Comparison of ENCODE assay signal across 19 cellular contexts in genomic region chr1:114094303-114094663, GRCh38. TPM values are rescaled to one million over a fixed set of nuclear protein-coding genes. Genes with fewer than 3 reads are reported as not detected.
DNase-seq lines count a peak whose midpoint lies in the region; TF ChIP-seq lines count a peak whose summit lies in the region.
"Had no signal": no experiment of that assay in that cellular context is flagged by ENCODE, and none has a peak within 500 bp of the region (broad histone marks: within the 10 kb centered on the region; RNA-seq: fewer than 3 reads in every experiment).

No MANE protein-coding gene starts in this region.

- H3K4me3 ChIP-seq in choroid plexus epithelial cell (ENCODE audit: low read depth, low read length) = no peak overlapping the region
- H3K4me3 ChIP-seq in osteoblast (ENCODE audit: insufficient read depth, low read length) = no peak overlapping the region
- no peak overlapping the region for H3K4me3 ChIP-seq in CD8-positive, alpha-beta memory T cell (ENCODE audit: low read length)

- H3K9me3 ChIP-seq in osteoblast (ENCODE audit: low read depth, low read length) = no peaks in the 10 kb centered on the region
- no peaks in the 10 kb centered on the region for H3K9me3 ChIP-seq in CD8-positive, alpha-beta memory T cell (ENCODE audit: low read length)

- CTCF ChIA-PET in CD8-positive, alpha-beta memory T cell (lab: Charles Lee) = no interaction called here

- no peaks in the 10 kb centered on the region for H3K79me2 ChIP-seq in osteoblast (ENCODE audit: insufficient read depth, low read length)

- POLR2A ChIA-PET in CD8-positive, alpha-beta memory T cell (lab: Charles Lee) = no interaction called here

- H3K9me3 Mint-ChIP-seq in CD14-positive monocyte = no peaks in the 10 kb centered on the region
- no peaks in the 10 kb centered on the region for H3K9me3 Mint-ChIP-seq in CD8-positive, alpha-beta memory T cell
- H3K9me3 Mint-ChIP-seq: activated CD4-positive, alpha-beta memory T cell treated with anti-CD3 and anti-CD28 coated beads, Interleukin-2, amount 10 ng/mL, durations not matched to agents 7 days and 5 days; activated naive CD8-positive, alpha-beta T cell treated with anti-CD3 and anti-CD28 coated beads for 36 hours; central memory CD8-positive, alpha-beta T cell; stimulated activated naive CD8-positive, alpha-beta T cell treated with anti-CD3 and anti-CD28 coated beads, Interleukin-15, Interleukin-2, amounts not matched to agents 100 ng/mL and 50 ng/mL, for 24 hours had no signal

- peaks cover 7% of the 10 kb centered on the region for H3K4me1 ChIP-seq in osteoblast (ENCODE audit: insufficient read depth, low read length)
- H3K4me1 ChIP-seq in CD8-positive, alpha-beta memory T cell (ENCODE audit: insufficient read depth, low read length) = no peaks in the 10 kb centered on the region

- H3K4me3 Mint-ChIP-seq in CD14-positive monocyte = no peak overlapping the region
- H3K4me3 Mint-ChIP-seq in CD8-positive, alpha-beta memory T cell = no peak overlapping the region
- H3K4me3 Mint-ChIP-seq: activated CD4-positive, alpha-beta memory T cell treated with anti-CD3 and anti-CD28 coated beads, Interleukin-2, amount 10 ng/mL, durations not matched to agents 7 days and 5 days; activated naive CD8-positive, alpha-beta T cell treated with anti-CD3 and anti-CD28 coated beads for 36 hours; central memory CD8-positive, alpha-beta T cell; stimulated activated naive CD8-positive, alpha-beta T cell treated with anti-CD3 and anti-CD28 coated beads, Interleukin-15, Interleukin-2, amounts not matched to agents 100 ng/mL and 50 ng/mL, for 24 hours had no signal

- H3K27me3 ChIP-seq in osteoblast (ENCODE audit: insufficient read depth, low read length) = peaks cover 39% of the 10 kb centered on the region
- H3K27me3 ChIP-seq in CD8-positive, alpha-beta memory T cell (ENCODE audit: insufficient read depth, low read length, poor library complexity, severe bottlenecking) = no peaks in the 10 kb centered on the region

- H3K27ac ChIP-seq in osteoblast (ENCODE audit: low read depth, low read length) = no peak overlapping the region
- no peak overlapping the region for H3K27ac ChIP-seq in CD8-positive, alpha-beta memory T cell (ENCODE audit: low read depth, low read length)
- H3K27ac ChIP-seq: WERI-Rb-1 had no signal

- no peak overlapping the region for H2AFZ ChIP-seq in osteoblast (ENCODE audit: low read length)

- no peaks in the 10 kb centered on the region for H3K36me3 ChIP-seq in osteoblast (ENCODE audit: insufficient read depth, low read length)
- no peaks in the 10 kb centered on the region for H3K36me3 ChIP-seq in CD8-positive, alpha-beta memory T cell (ENCODE audit: insufficient read depth, low read length)
- H3K36me3 ChIP-seq: WERI-Rb-1 had no signal

- H3K27me3 Mint-ChIP-seq in CD14-positive monocyte (ENCODE audit: low read depth in 3 of 3) = peaks cover 4 to 9% (median 4%) of the 10 kb centered on the region in 3 donors
- peaks cover 6 to 17% of the 10 kb centered on the region in 2 donors for H3K27me3 Mint-ChIP-seq in CD8-positive, alpha-beta memory T cell
- H3K27me3 Mint-ChIP-seq: activated naive CD8-positive, alpha-beta T cell treated with anti-CD3 and anti-CD28 coated beads for 36 hours had no signal

- TF ChIP-seq CTCF in CD14-positive monocyte (IDR thresholded peaks at IDR 0.05) (no peak), choroid plexus epithelial cell (conservative IDR thresholded peaks at IDR 0.05; ENCODE audit: low read depth, low read length) (no peak), osteoblast (IDR thresholded peaks at IDR 0.05; ENCODE audit: extremely low read depth, low read depth, low read length) (no peak)

- H3K36me3 Mint-ChIP-seq in CD14-positive monocyte = no peaks in the 10 kb centered on the region
- H3K36me3 Mint-ChIP-seq in CD8-positive, alpha-beta memory T cell = no peaks in the 10 kb centered on the region
- H3K36me3 Mint-ChIP-seq: activated naive CD8-positive, alpha-beta T cell treated with anti-CD3 and anti-CD28 coated beads for 36 hours had no signal

- H3K4me2 ChIP-seq in osteoblast (ENCODE audit: insufficient read depth, low read length) = no peak overlapping the region

- H3K27ac Mint-ChIP-seq in CD14-positive monocyte = peak overlapping the region in 5 of 7 donors; percentile 33 to 67 (median 54)
- no peak overlapping the region for H3K27ac Mint-ChIP-seq in CD8-positive, alpha-beta memory T cell
- H3K27ac Mint-ChIP-seq: activated CD4-positive, alpha-beta memory T cell treated with anti-CD3 and anti-CD28 coated beads, Interleukin-2, amount 10 ng/mL, durations not matched to agents 7 days and 5 days; activated naive CD8-positive, alpha-beta T cell treated with anti-CD3 and anti-CD28 coated beads for 36 hours; progenitor cell of endocrine pancreas; stimulated activated naive CD8-positive, alpha-beta T cell treated with anti-CD3 and anti-CD28 coated beads, Interleukin-15, Interleukin-2, amounts not matched to agents 100 ng/mL and 50 ng/mL, for 24 hours had no signal

- DNase-seq in CD14-positive monocyte (ENCODE audit: low spot score) (no peak), M059J (ENCODE audit: low read depth) (peak; percentile 72), choroid plexus epithelial cell (ENCODE audit: low read depth) (peak; percentile 22), osteoblast (ENCODE audit: insufficient read length, low spot score, missing footprints) (peak; percentile 77), NCI-H2029 treated with DMSO at 0.1 percent for 48 hours (lab: John Stamatoyannopoulos, UW) (no peak), DMS153 (lab: John Stamatoyannopoulos, UW) (no peak), NCI-H2107 (lab: John Stamatoyannopoulos, UW) (no peak)
- no peak for DNase-seq in CD8-positive, alpha-beta memory T cell
- DNase-seq: activated CD4-positive, alpha-beta memory T cell treated with anti-CD3 and anti-CD28 coated beads, Interleukin-2, amount 10 ng/mL, durations not matched to agents 7 days and 5 days; activated naive CD8-positive, alpha-beta T cell treated with anti-CD3 and anti-CD28 coated beads for 36 hours; activated T-cell treated with anti-CD3 and anti-CD28 coated beads, Interleukin-2, amount 50 U/mL, for 48 hours; left cardiac atrium; NCI-H1105 treated with DMSO at 0.1 percent for 48 hours; stimulated activated CD4-positive, alpha-beta T cell treated with anti-CD3 and anti-CD28 coated beads, Interleukin-15, amount 100 ng/mL, for 24 hours; T-helper 1 cell; WERI-Rb-1 had no signal

- peaks cover 25% of the 10 kb centered on the region for H3K4me1 Mint-ChIP-seq in CD14-positive monocyte
- H3K4me1 Mint-ChIP-seq in CD8-positive, alpha-beta memory T cell = peaks cover 0 to 1% (median 0%) of the 10 kb centered on the region in 3 donors
- H3K4me1 Mint-ChIP-seq: activated CD4-positive, alpha-beta memory T cell treated with anti-CD3 and anti-CD28 coated beads, Interleukin-2, amount 10 ng/mL, durations not matched to agents 7 days and 5 days had no signal

- intact Hi-C loops in CD14-positive monocyte (cut with micrococcal nuclease) = no loop called here

- no peaks in the 10 kb centered on the region for H4K20me1 ChIP-seq in osteoblast (ENCODE audit: insufficient read depth, low read length)

RNA-seq across cellular contexts. Expression of gene SYT6, which starts 59.4 kb away (rescaled TPM):
- polyA plus RNA-seq in CD14-positive monocyte = not detected
- total RNA-seq in M059J (2014; rRNA removed; shearing (Covaris generic)) = not detected in 2 replicates
- 0.29 and 0.36 TPM in 2 replicates for total RNA-seq in osteoblast
- total RNA-seq in CD8-positive, alpha-beta memory T cell = not detected
- polyA plus RNA-seq in CD8-positive, alpha-beta memory T cell = not detected
- total RNA-seq: activated CD4-positive, alpha-beta memory T cell treated with anti-CD3 and anti-CD28 coated beads, Interleukin-2, amount 10 ng/mL, durations not matched to agents 7 days and 5 days; activated naive CD8-positive, alpha-beta T cell treated with anti-CD3 and anti-CD28 coated beads for 36 hours; left cardiac atrium had no signal

Comparison
In these comparisons a context has a peak if more than half of its experiments do, and no peak if none do; other contexts are left out.
1. DNase-seq: peak in M059J (single experiment), choroid plexus epithelial cell (single experiment) and osteoblast (single experiment); none in CD14-positive monocyte (single experiment), NCI-H2029 treated with DMSO at 0.1 percent for 48 hours (single experiment), DMS153 (single experiment), CD8-positive, alpha-beta memory T cell (0 of 5) and NCI-H2107 (single experiment).
2. H3K27ac Mint-ChIP-seq: peak in CD14-positive monocyte (5 of 7); none in CD8-positive, alpha-beta memory T cell (0 of 8).